Comparison of ENCODE assay signal across 22 cellular contexts in the genomic region with DNA sequence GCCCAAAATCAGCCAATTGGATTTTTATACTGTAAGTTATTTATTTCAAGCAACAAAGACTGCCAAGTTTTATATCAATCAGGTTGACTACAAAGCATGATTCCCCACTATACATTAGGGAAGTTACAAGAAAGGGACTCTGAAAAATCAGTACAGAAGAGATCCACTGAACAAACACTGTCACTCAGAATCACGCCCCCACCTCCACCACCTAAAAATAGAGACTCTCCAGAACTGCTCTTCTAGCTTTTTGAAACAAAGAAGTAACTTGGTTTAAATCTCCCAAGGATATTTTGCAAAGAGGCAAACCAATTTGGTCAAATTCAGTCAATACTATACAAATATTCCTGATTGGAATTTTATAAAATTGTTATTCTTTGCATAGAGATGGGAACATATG.
"Had no signal": no experiment of that assay in that cellular context is flagged by ENCODE, and none has a peak within 500 bp of the region (broad histone marks: within the 10 kb centered on the region; RNA-seq: fewer than 3 reads in every experiment).

No MANE protein-coding gene starts in this region.

- DNase-seq: colonic mucosa; cortex of kidney; dermis blood vessel endothelial cell; dorsolateral prefrontal cortex; effector CD4-positive, alpha-beta T cell; effector CD8-positive, alpha-beta T cell; effector memory CD4-positive, alpha-beta T cell; effector memory CD8-positive, alpha-beta T cell; endodermal cell; erythroblast; esophagus squamous epithelium; foreskin fibroblast; foreskin keratinocyte; foreskin melanocyte; gastrocnemius medialis; glutamatergic neuron; heart left ventricle; heart right ventricle had no signal

- H3K27ac ChIP-seq: colonic mucosa, coronary artery, dorsolateral prefrontal cortex, epithelial cell of prostate, esophagus muscularis mucosa, esophagus squamous epithelium, foreskin keratinocyte, gastrocnemius medialis, gastroesophageal sphincter, heart left ventricle, heart right ventricle had no signal

- H3K4me1 ChIP-seq: colonic mucosa, esophagus muscularis mucosa, esophagus squamous epithelium, foreskin keratinocyte, gastrocnemius medialis, gastroesophageal sphincter, heart left ventricle, heart right ventricle had no signal

- H3K9me3 ChIP-seq: colonic mucosa, esophagus squamous epithelium, gastrocnemius medialis, gastroesophageal sphincter had no signal

- H3K4me3 ChIP-seq: colonic mucosa, coronary artery, dorsolateral prefrontal cortex, esophagus muscularis mucosa, esophagus squamous epithelium, gastrocnemius medialis, gastroesophageal sphincter, heart left ventricle, heart right ventricle had no signal

- H3K36me3 ChIP-seq: colonic mucosa, esophagus muscularis mucosa, esophagus squamous epithelium, gastrocnemius medialis, gastroesophageal sphincter, heart left ventricle, heart right ventricle had no signal

- H3K27me3 ChIP-seq: colonic mucosa, dorsolateral prefrontal cortex, esophagus muscularis mucosa, esophagus squamous epithelium, foreskin keratinocyte, gastrocnemius medialis, gastroesophageal sphincter, heart left ventricle, heart right ventricle had no signal
